9 cellular contexts compared by ENCODE assay signal in the genomic region with DNA sequence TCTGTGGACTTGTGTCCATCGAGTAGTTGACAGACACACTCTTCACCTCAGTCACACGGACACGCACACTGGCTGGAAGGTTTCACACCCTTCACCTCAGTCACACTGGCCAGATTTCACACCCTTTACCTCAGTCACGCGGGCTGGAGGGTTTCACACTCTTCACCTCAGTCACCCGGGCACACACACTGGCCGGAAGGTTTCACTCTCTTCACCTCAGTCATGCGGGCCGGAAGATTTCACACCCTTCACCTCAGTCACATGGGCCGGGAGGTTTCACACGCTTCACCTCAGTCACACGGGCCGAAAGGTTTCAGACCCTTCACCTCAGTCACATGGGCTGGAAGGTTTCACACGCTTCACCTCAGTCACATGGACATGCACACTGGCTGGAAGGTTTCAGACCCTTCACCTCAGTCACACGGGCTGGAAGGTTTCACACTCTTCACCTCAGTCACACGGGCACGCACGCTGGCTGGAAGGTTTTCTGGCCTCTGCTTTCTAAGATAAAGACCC.
DNase-seq lines count a peak whose midpoint lies in the region; ATAC-seq and FAIRE-seq lines count a peak whose summit lies in the region.
"Had no signal": no experiment of that assay in that cellular context is flagged by ENCODE, and none has a peak within 500 bp of the region (broad histone marks: within the 10 kb centered on the region; RNA-seq: fewer than 3 reads in every experiment).

No MANE protein-coding gene starts in this region.

- DNase-seq in HTR-8/SVneo (ENCODE audit: insufficient read length, low spot score) = no peak
- peak; percentile 12 to 28 for DNase-seq in stimulated activated CD8-positive, alpha-beta memory T cell treated with anti-CD3 and anti-CD28 coated beads, Interleukin-2, amount 100 ng/mL, for 48 hours (ENCODE audit: low read depth in 2 of 2)
- no peak for DNase-seq in NCI-H2081 (lab: John Stamatoyannopoulos, UW)
- no peak for DNase-seq in nucleus accumbens (lab: John Stamatoyannopoulos, UW)
- no peak for DNase-seq in NCI-H1694 (lab: John Stamatoyannopoulos, UW)
- DNase-seq: small intestine had no signal

- FAIRE-seq in HTR-8/SVneo (lab: Jason Lieb, UNC) = peak; percentile 23
- FAIRE-seq: endothelial cell of umbilical vein, small intestine had no signal

- ATAC-seq in GM19023 (IDR thresholded peaks at IDR 0.05; ENCODE audit: unreplicated experiment) = peak; percentile 57
- peak; percentile 64 for ATAC-seq in GM21786 (IDR thresholded peaks at IDR 0.05; ENCODE audit: unreplicated experiment)

Comparison
In these comparisons a context has a peak if more than half of its experiments do, and no peak if none do; other contexts are left out.
1. DNase-seq: peak in stimulated activated CD8-positive, alpha-beta memory T cell treated with anti-CD3 and anti-CD28 coated beads, Interleukin-2, amount 100 ng/mL, for 48 hours (2 of 2); none in HTR-8/SVneo (single experiment), NCI-H2081 (0 of 2), nucleus accumbens (0 of 56) and NCI-H1694 (single experiment).